11 cellular contexts compared by ENCODE assay signal in the genomic region with DNA sequence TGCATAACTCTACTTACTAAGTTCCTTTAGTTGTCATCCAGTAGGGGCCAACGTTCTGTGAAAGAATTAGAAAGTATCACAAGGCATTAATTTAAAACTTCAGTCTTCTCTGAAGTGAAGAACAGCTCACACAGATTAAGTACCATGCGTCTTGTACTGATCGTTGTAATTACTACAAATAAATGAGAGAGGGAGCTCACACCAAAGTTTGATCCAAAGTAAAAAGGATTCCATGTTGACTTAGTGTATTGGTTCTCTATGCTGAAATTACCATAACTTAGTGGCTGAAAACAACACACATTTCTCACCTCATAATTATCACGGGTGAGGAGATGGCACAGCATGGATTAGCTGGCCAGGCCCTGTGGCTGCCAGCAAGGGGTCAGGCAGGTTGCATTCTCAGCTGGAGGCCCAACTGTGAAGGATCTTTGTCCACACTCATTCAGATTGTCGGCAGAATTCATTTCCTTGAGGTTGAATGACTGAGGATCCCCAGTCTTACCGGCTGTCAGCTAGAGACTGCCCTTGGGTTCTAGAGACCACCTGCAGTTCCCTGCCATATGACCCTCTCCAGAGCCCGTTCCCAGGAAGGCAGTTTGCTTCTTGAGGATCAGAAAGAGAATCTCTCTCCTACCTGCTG.
A peak's percentile ranks its signal among the peaks of the same experiment; 100 is the strongest.
DNase-seq lines count a peak whose midpoint lies in the region; ATAC-seq, FAIRE-seq and TF ChIP-seq lines count a peak whose summit lies in the region.
"Had no signal": no experiment of that assay in that cellular context is flagged by ENCODE, and none has a peak within 500 bp of the region (broad histone marks: within the 10 kb centered on the region; RNA-seq: fewer than 3 reads in every experiment).

No MANE protein-coding gene starts in this region.

- no peak overlapping the region for H2BK120ac ChIP-seq in IMR-90 (ENCODE audit: low read depth, low read length)

- peak; percentile 40; the same call in 1 of the 2 replicates for ATAC-seq in IMR-90 (ENCODE audit: low read depth)
- ATAC-seq: activated T-cell treated with anti-CD3 and anti-CD28 coated beads, Interleukin-2, amount 50 U/mL, for 72 hours; stimulated activated naive CD8-positive, alpha-beta T cell treated with anti-CD3 and anti-CD28 coated beads, Interleukin-15, amount 100 ng/mL, for 72 hours had no signal

- H3K27ac Mint-ChIP-seq in activated CD4-positive, alpha-beta T cell treated with anti-CD3 and anti-CD28 coated beads, Interleukin-2, amount 10 ng/mL, durations not matched to agents 7 days and 5 days, result no peak overlapping the region
- H3K27ac Mint-ChIP-seq: activated T-cell treated with anti-CD3 and anti-CD28 coated beads, Interleukin-2, amount 50 U/mL, for 72 hours; stimulated activated naive CD8-positive, alpha-beta T cell treated with anti-CD3 and anti-CD28 coated beads, Interleukin-15, amount 100 ng/mL, for 72 hours had no signal

- peaks cover 4% of the 10 kb centered on the region; the same call in 1 of the 2 replicates for H3K27me3 ChIP-seq in IMR-90 (ENCODE audit: control insufficient read depth, insufficient read depth, low read length)
- H3K27me3 ChIP-seq in SK-N-SH (ENCODE audit: insufficient read depth), result no peaks in the 10 kb centered on the region; the same call in 1 of the 2 replicates
- no peaks in the 10 kb centered on the region for H3K27me3 ChIP-seq in keratinocyte (ENCODE audit: control insufficient read depth, extremely low read depth, insufficient read depth, low read length)
- H3K27me3 ChIP-seq in MM.1S (replicated peaks; ENCODE audit: insufficient read depth, low read length), result no peaks in the 10 kb centered on the region
- no peaks in the 10 kb centered on the region for H3K27me3 ChIP-seq in prostate gland (replicated peaks; ENCODE audit: insufficient read depth)

- H3K27ac ChIP-seq in IMR-90 (ENCODE audit: insufficient read depth, low read length), result no peak overlapping the region
- H3K27ac ChIP-seq in SK-N-SH (ENCODE audit: low read depth in 2 of 2, low read length in 1 of 2), result no peak overlapping the region
- no peak overlapping the region for H3K27ac ChIP-seq in keratinocyte (ENCODE audit: control insufficient read depth, insufficient read depth, low read length)
- no peak overlapping the region for H3K27ac ChIP-seq in MM.1S (ENCODE audit: low read length)
- H3K27ac ChIP-seq in prostate gland, result no peak overlapping the region

- H3K4ac ChIP-seq in IMR-90 (ENCODE audit: low read depth, low read length), result no peak overlapping the region

- H2AK9ac ChIP-seq in IMR-90 (replicated peaks; ENCODE audit: low read depth, low read length, poor library complexity), result no peak overlapping the region

- no peak overlapping the region for H4K5ac ChIP-seq in IMR-90 (ENCODE audit: low read depth, low read length)

- no TSS peak for BruUV-seq in IMR-90 (replicated peaks; lab: Mats Ljungman, UMichigan)

- H3K9ac ChIP-seq in IMR-90 (ENCODE audit: low read depth, low read length), result no peak overlapping the region
- H3K9ac ChIP-seq in SK-N-SH, result no peak overlapping the region
- H3K9ac ChIP-seq in keratinocyte (ENCODE audit: control insufficient read depth, extremely low read depth, insufficient read depth, low read length), result no peak overlapping the region
- H3K9ac ChIP-seq in MM.1S (ENCODE audit: low read length), result no peak overlapping the region

- CTCF ChIA-PET in IMR-90 (lab: Yijun Ruan, JAX) (interaction anchor here (1.0 kb wide), 1 partner anchor 12 kb away, joined by 3 read pairs; no protein-coding TSS in a partner anchor), SK-N-SH (lab: Yijun Ruan, JAX) (interaction anchor here (1.1 to 1.4 kb wide), 2 partner anchors 764 to 768 kb away, joined by 3 to 5 read pairs; no protein-coding TSS in a partner anchor)
- CTCF ChIA-PET in activated CD4-positive, alpha-beta T cell treated with anti-CD3 and anti-CD28 coated beads, Interleukin-2, amount 10 ng/mL, durations not matched to agents 7 days and 5 days (lab: Charles Lee), result interaction anchor here (0.5 kb wide), 1 partner anchor 1292 kb away, joined by 3 read pairs; no protein-coding TSS in a partner anchor

- 20% methylated on average over 1 of the region's 7 CpGs; no CpG with 5 or more reads in 1 of the 2 experiments for WGBS in IMR-90 (ENCODE audit: extremely low coverage in 2 of 2, insufficient read length in 1 of 2), 2 experiments
- WGBS in SK-N-SH (ENCODE audit: low lambda C conversion rate), result 18% methylated on average over 7 of the region's 7 CpGs
- 64% methylated on average over 7 of the region's 7 CpGs for WGBS in prostate gland

- no peak overlapping the region for H3K4me3 ChIP-seq in IMR-90 (ENCODE audit: insufficient read depth, low read depth, low read length)
- H3K4me3 ChIP-seq in SK-N-SH (ENCODE audit: low read depth in 2 of 2, low read length in 1 of 2), result no peak overlapping the region
- H3K4me3 ChIP-seq in keratinocyte (ENCODE audit: control insufficient read depth in 2 of 3, extremely low read depth in 1 of 3, insufficient read depth in 2 of 3, low read depth in 1 of 3, low read length in 3 of 3), result no peak overlapping the region
- H3K4me3 ChIP-seq in MM.1S (ENCODE audit: low read length), result no peak overlapping the region
- no peak overlapping the region for H3K4me3 ChIP-seq in prostate gland

- H3K4me2 ChIP-seq in IMR-90 (ENCODE audit: low read depth, low read length), result no peak overlapping the region
- H3K4me2 ChIP-seq in SK-N-SH, result no peak overlapping the region
- no peak overlapping the region for H3K4me2 ChIP-seq in keratinocyte (ENCODE audit: control insufficient read depth, extremely low read depth, insufficient read depth, low read depth, low read length)
- no peak overlapping the region for H3K4me2 ChIP-seq in MM.1S (ENCODE audit: low read depth, low read length)

- TF ChIP-seq RAD21 in IMR-90 (IDR thresholded peaks at IDR 0.05; ENCODE audit: low read length), result peak; percentile 20; the same call in 1 of the 2 replicates
- TF ChIP-seq RAD21 in SK-N-SH (IDR thresholded peaks at IDR 0.05; ENCODE audit: low read length), result peak; percentile 27; the same call in 1 of the 2 replicates

- H3K79me1 ChIP-seq in IMR-90 (ENCODE audit: low read depth in 1 of 2, low read length in 2 of 2), result no peaks in the 10 kb centered on the region

- no peak overlapping the region for H2AK5ac ChIP-seq in IMR-90 (ENCODE audit: low read depth, low read length)

- peak overlapping the region; percentile 1 for H2AFZ ChIP-seq in IMR-90 (replicated peaks; ENCODE audit: low read length, poor library complexity)
- no peak overlapping the region for H2AFZ ChIP-seq in SK-N-SH (ENCODE audit: low read depth)
- H2AFZ ChIP-seq in keratinocyte (ENCODE audit: control insufficient read depth, low read length), result no peak overlapping the region
- no peak overlapping the region for H2AFZ ChIP-seq in MM.1S (ENCODE audit: low read length)

- H4K8ac ChIP-seq in IMR-90 (ENCODE audit: low read depth in 2 of 2, low read length in 2 of 2), result no peak overlapping the region

- no peak overlapping the region for H3K23ac ChIP-seq in IMR-90 (ENCODE audit: low read depth, low read length)

- H3K4me1 Mint-ChIP-seq in activated CD4-positive, alpha-beta T cell treated with anti-CD3 and anti-CD28 coated beads, Interleukin-2, amount 10 ng/mL, durations not matched to agents 7 days and 5 days, result no peaks in the 10 kb centered on the region
- H3K4me1 Mint-ChIP-seq: stimulated activated naive CD8-positive, alpha-beta T cell treated with anti-CD3 and anti-CD28 coated beads, Interleukin-15, amount 100 ng/mL, for 72 hours had no signal

- no peak overlapping the region for H2BK5ac ChIP-seq in IMR-90 (ENCODE audit: low read depth, low read length, poor library complexity, severe bottlenecking)

- no peaks in the 10 kb centered on the region for H3K27me3 Mint-ChIP-seq in activated CD4-positive, alpha-beta T cell treated with anti-CD3 and anti-CD28 coated beads, Interleukin-2, amount 10 ng/mL, durations not matched to agents 7 days and 5 days
- H3K27me3 Mint-ChIP-seq: stimulated activated naive CD8-positive, alpha-beta T cell treated with anti-CD3 and anti-CD28 coated beads, Interleukin-15, amount 100 ng/mL, for 72 hours had no signal

- TF ChIP-seq EP300 in SK-N-SH (IDR thresholded peaks at IDR 0.05; ENCODE audit: borderline replicate concordance in 1 of 2, low read depth in 1 of 2, low read length in 1 of 2), result no peak

- H3K4me1 ChIP-seq in IMR-90 (ENCODE audit: control insufficient read depth, insufficient read depth, low read length) (no peaks in the 10 kb centered on the region), SK-N-SH (ENCODE audit: control insufficient read depth in 1 of 2, insufficient read depth in 2 of 2, low read depth in 1 of 2, low read length in 1 of 2) (no peaks in the 10 kb centered on the region), keratinocyte (ENCODE audit: control insufficient read depth, extremely low read depth, insufficient read depth, low read length) (no peaks in the 10 kb centered on the region), MM.1S (ENCODE audit: low read length) (no peaks in the 10 kb centered on the region), prostate gland (replicated peaks) (no peaks in the 10 kb centered on the region)

- no peak overlapping the region for H3K14ac ChIP-seq in IMR-90 (replicated peaks; ENCODE audit: low read depth, low read length)

- H2BK20ac ChIP-seq in IMR-90 (ENCODE audit: low read depth, low read length), result no peak overlapping the region

- no peak overlapping the region for H3K18ac ChIP-seq in IMR-90 (ENCODE audit: low read depth, low read length)

- in situ Hi-C loops in IMR-90 (cut with MboI; ENCODE audit: low sequenced_read_pairs), result loop anchor here (10.0 kb wide), 1 partner anchor 762 kb away; no protein-coding TSS in a partner anchor

- no peaks in the 10 kb centered on the region for H3K36me3 Mint-ChIP-seq in activated CD4-positive, alpha-beta T cell treated with anti-CD3 and anti-CD28 coated beads, Interleukin-2, amount 10 ng/mL, durations not matched to agents 7 days and 5 days (ENCODE audit: low read depth)

- H2BK15ac ChIP-seq in IMR-90 (ENCODE audit: low read depth, low read length), result no peak overlapping the region

- H3K9me3 ChIP-seq in IMR-90 (ENCODE audit: control insufficient read depth, insufficient read depth, low read length) (no peaks in the 10 kb centered on the region), SK-N-SH (no peaks in the 10 kb centered on the region), keratinocyte (ENCODE audit: control insufficient read depth, low read depth, low read length) (no peaks in the 10 kb centered on the region), MM.1S (replicated peaks; ENCODE audit: insufficient read depth, low read length) (no peaks in the 10 kb centered on the region), prostate gland (no peaks in the 10 kb centered on the region)

- DNase-seq in EH (ENCODE audit: low read depth), result peak; percentile 27
- DNase-seq in IMR-90, result peak; percentile 8
- DNase-seq in SK-N-SH, result no peak
- DNase-seq in keratinocyte (ENCODE audit: low read depth, low spot score), result no peak
- no peak for DNase-seq in stimulated activated naive CD4-positive, alpha-beta T cell treated with Interleukin-2 at 50 U/mL for 16 hours (lab: John Stamatoyannopoulos, UW)
- no peak for DNase-seq in MM.1S
- DNase-seq in prostate gland (ENCODE audit: low spot score), result no peak
- no peak for DNase-seq in activated CD4-positive, alpha-beta T cell treated with anti-CD3 and anti-CD28 coated beads, Interleukin-2, amount 10 ng/mL, durations not matched to agents 7 days and 5 days
- DNase-seq: activated T-cell treated with anti-CD3 and anti-CD28 coated beads, Interleukin-2, amount 50 U/mL, for 72 hours; NCI-H2227 treated with DMSO at 0.1 percent for 48 hours; stimulated activated naive CD8-positive, alpha-beta T cell treated with anti-CD3 and anti-CD28 coated beads, Interleukin-15, amount 100 ng/mL, for 72 hours had no signal

- no peaks in the 10 kb centered on the region for H3K9me3 Mint-ChIP-seq in activated CD4-positive, alpha-beta T cell treated with anti-CD3 and anti-CD28 coated beads, Interleukin-2, amount 10 ng/mL, durations not matched to agents 7 days and 5 days
- H3K9me3 Mint-ChIP-seq: activated T-cell treated with anti-CD3 and anti-CD28 coated beads, Interleukin-2, amount 50 U/mL, for 72 hours; stimulated activated naive CD8-positive, alpha-beta T cell treated with anti-CD3 and anti-CD28 coated beads, Interleukin-15, amount 100 ng/mL, for 72 hours had no signal

- H3F3A ChIP-seq in SK-N-SH (replicated peaks; ENCODE audit: insufficient read depth) (no peaks in the 10 kb centered on the region), MM.1S (ENCODE audit: insufficient read depth, low read length) (no peaks in the 10 kb centered on the region)

- no peak overlapping the region for H3K4me3 Mint-ChIP-seq in activated CD4-positive, alpha-beta T cell treated with anti-CD3 and anti-CD28 coated beads, Interleukin-2, amount 10 ng/mL, durations not matched to agents 7 days and 5 days
- H3K4me3 Mint-ChIP-seq: activated T-cell treated with anti-CD3 and anti-CD28 coated beads, Interleukin-2, amount 50 U/mL, for 72 hours; stimulated activated naive CD8-positive, alpha-beta T cell treated with anti-CD3 and anti-CD28 coated beads, Interleukin-15, amount 100 ng/mL, for 72 hours had no signal

- H3K9me1 ChIP-seq in IMR-90 (ENCODE audit: insufficient read depth, low read length), result no peaks in the 10 kb centered on the region
- no peaks in the 10 kb centered on the region for H3K9me1 ChIP-seq in keratinocyte (ENCODE audit: control insufficient read depth, extremely low read depth, insufficient read depth, low read length)

- no peaks in the 10 kb centered on the region for H3K9me2 ChIP-seq in SK-N-SH
- no peaks in the 10 kb centered on the region for H3K9me2 ChIP-seq in MM.1S (replicated peaks; ENCODE audit: insufficient read depth, low read length)

- no peak for TF ChIP-seq POLR2A in IMR-90 (IDR thresholded peaks at IDR 0.05; ENCODE audit: low read depth, low read length)
- TF ChIP-seq POLR2A in prostate gland (IDR thresholded peaks at IDR 0.05), result no peak

- intact Hi-C loops in IMR-90 (cut with micrococcal nuclease), result loop anchor here (10.0 kb wide), 1 partner anchor 402 kb away; no protein-coding TSS in a partner anchor
- intact Hi-C loops in prostate gland (cut with DNase I), result no loop called here

- dilution Hi-C loops in IMR-90 (cut with HindIII; ENCODE audit: low sequenced_read_pairs, unreplicated experiment) (no loop called here), keratinocyte (cut with MboI; ENCODE audit: extremely low pct_ligation_motif_present, low sequenced_read_pairs) (no loop called here)

- peak; percentile 36 for FAIRE-seq in keratinocyte (lab: Jason Lieb, UNC)

- TF ChIP-seq CTCF in IMR-90 (conservative IDR thresholded peaks at IDR 0.05; ENCODE audit: low read depth, low read length) (0 out of 2 replicates have a peak, but pooled peaks have one; percentile 15), SK-N-SH (IDR thresholded peaks at IDR 0.05) (0 out of 2 replicates have a peak, but pooled peaks have one; percentile 16), keratinocyte (optimal IDR thresholded peaks at IDR 0.05 in 1 of 3, IDR thresholded peaks at IDR 0.05 in 1 of 3, conservative IDR thresholded peaks at IDR 0.05 in 1 of 3; ENCODE audit: extremely low read depth in 1 of 3, insufficient read depth in 2 of 3, low read length in 3 of 3) (peak in 1 of 3 experiments; percentile 7), MM.1S (IDR thresholded peaks at IDR 0.05; ENCODE audit: low read length) (no peak), prostate gland (IDR thresholded peaks at IDR 0.05) (no peak)

- H4K91ac ChIP-seq in IMR-90 (ENCODE audit: insufficient read depth, low read depth, low read length), result no peak overlapping the region

- no peak overlapping the region for H3K56ac ChIP-seq in IMR-90 (ENCODE audit: extremely low read depth, insufficient read depth, low read length)

- POLR2A ChIA-PET in IMR-90 (lab: Charles Lee; ENCODE audit: unreplicated experiment), result no interaction called here
- POLR2A ChIA-PET in SK-N-SH (lab: Yijun Ruan, JAX), result no interaction called here
- POLR2A ChIA-PET in activated CD4-positive, alpha-beta T cell treated with anti-CD3 and anti-CD28 coated beads, Interleukin-2, amount 10 ng/mL, durations not matched to agents 7 days and 5 days (lab: Charles Lee), result no interaction called here

- H3K79me2 ChIP-seq in SK-N-SH (ENCODE audit: insufficient read depth), result no peaks in the 10 kb centered on the region
- no peaks in the 10 kb centered on the region for H3K79me2 ChIP-seq in keratinocyte (ENCODE audit: control insufficient read depth, insufficient read depth, low read length)
- no peaks in the 10 kb centered on the region for H3K79me2 ChIP-seq in MM.1S (ENCODE audit: low read length)

- no peaks in the 10 kb centered on the region for H4K20me1 ChIP-seq in IMR-90 (ENCODE audit: insufficient read depth, low read length)
- H4K20me1 ChIP-seq in SK-N-SH (ENCODE audit: insufficient read depth), result no peaks in the 10 kb centered on the region
- H4K20me1 ChIP-seq in keratinocyte (ENCODE audit: control insufficient read depth, extremely low read depth, insufficient read depth, low read length), result no peaks in the 10 kb centered on the region
- no peaks in the 10 kb centered on the region for H4K20me1 ChIP-seq in MM.1S (ENCODE audit: insufficient read depth, low read length)

- H3K36me3 ChIP-seq in IMR-90 (ENCODE audit: control insufficient read depth, insufficient read depth, low read length) (no peaks in the 10 kb centered on the region), SK-N-SH (replicated peaks in 1 of 2; ENCODE audit: control insufficient read depth in 1 of 2, insufficient read depth in 2 of 2, low read length in 1 of 2) (no peaks in the 10 kb centered on the region), keratinocyte (ENCODE audit: control insufficient read depth in 2 of 2, extremely low read depth in 1 of 2, insufficient read depth in 2 of 2, low read length in 2 of 2) (no peaks in the 10 kb centered on the region), MM.1S (replicated peaks; ENCODE audit: insufficient read depth, low read length) (no peaks in the 10 kb centered on the region), prostate gland (no peaks in the 10 kb centered on the region)

Comparison
In these comparisons a context has a peak if more than half of its experiments do, and no peak if none do; other contexts are left out.
1. DNase-seq: peak in EH (single experiment) and IMR-90 (single experiment); none in SK-N-SH (single experiment), keratinocyte (single experiment), stimulated activated naive CD4-positive, alpha-beta T cell treated with Interleukin-2 at 50 U/mL for 16 hours (single experiment), MM.1S (single experiment), prostate gland (single experiment) and activated CD4-positive, alpha-beta T cell treated with anti-CD3 and anti-CD28 coated beads, Interleukin-2, amount 10 ng/mL, durations not matched to agents 7 days and 5 days (single experiment).
2. CTCF ChIP-seq: peak in IMR-90 (single experiment) and SK-N-SH (single experiment); none in MM.1S (single experiment) and prostate gland (0 of 4).